In genomic region chr12:64105026-64105425, GRCh38 we compare ENCODE assay signal across 20 cellular contexts.
"Had no signal": no experiment of that assay in that cellular context is flagged by ENCODE, and none has a peak within 500 bp of the region (broad histone marks: within the 10 kb centered on the region; RNA-seq: fewer than 3 reads in every experiment).

No MANE protein-coding gene starts in this region.

- ATAC-seq: activated T-cell treated with anti-CD3 and anti-CD28 coated beads, Interleukin-2, amount 50 U/mL, for 4 hours; effector memory CD8-positive, alpha-beta T cell; lower lobe of right lung; naive thymus-derived CD4-positive, alpha-beta T cell; stimulated activated naive CD8-positive, alpha-beta T cell treated with anti-CD3 and anti-CD28 coated beads, Interleukin-15, Interleukin-2, amounts not matched to agents 100 U/mL and 50 U/mL, for 24 hours had no signal

- H3K9me3 ChIP-seq: adrenal gland, colonic mucosa, lower lobe of right lung, tibial artery had no signal

- H3K9me3 Mint-ChIP-seq: activated T-cell treated with anti-CD3 and anti-CD28 coated beads, Interleukin-2, amount 50 U/mL, for 4 hours; activated T-helper 2 cell treated with anti-CD3 and anti-CD28 coated beads, Interferon-gamma antibody, Interleukin-2, Interleukin-4, amounts not matched to agents 10 μg/mL and 5 μg/mL and 100 μg/mL, durations not matched to agents 14 hours and 24 hours and 36 hours; effector memory CD8-positive, alpha-beta T cell; neural progenitor cell had no signal

- H3K4me3 Mint-ChIP-seq: activated naive CD8-positive, alpha-beta T cell; activated T-cell treated with anti-CD3 and anti-CD28 coated beads, Interleukin-2, amount 50 U/mL, for 4 hours; effector memory CD8-positive, alpha-beta T cell; naive thymus-derived CD4-positive, alpha-beta T cell; neural progenitor cell had no signal

- H3K27ac ChIP-seq: colonic mucosa, dorsolateral prefrontal cortex, lower lobe of right lung, neural progenitor cell, tibial artery had no signal

- H3K36me3 ChIP-seq: adrenal gland, colonic mucosa, neural progenitor cell had no signal

- DNase-seq: activated CD4-positive, alpha-beta T cell treated with anti-CD3 and anti-CD28 coated beads, Interleukin-2, amount 50 U/mL, for 4 hours; activated CD8-positive, alpha-beta memory T cell treated with anti-CD3 and anti-CD28 coated beads for 24 hours; activated CD8-positive, alpha-beta memory T cell treated with anti-CD3 and anti-CD28 coated beads, Interleukin-2, amount 50 U/mL, for 4 hours; activated naive CD4-positive, alpha-beta T cell; activated T-cell treated with anti-CD3 and anti-CD28 coated beads, Interleukin-2, amount 50 U/mL, for 4 hours; colonic mucosa; dorsolateral prefrontal cortex; effector memory CD8-positive, alpha-beta T cell; kidney; lower lobe of right lung; naive thymus-derived CD4-positive, alpha-beta T cell; stimulated activated CD4-positive, alpha-beta T cell treated with anti-CD3 and anti-CD28 coated beads, Interleukin-12 subunit alpha, Interleukin-12 subunit beta, amount 100 ng/mL, for 4 hours; stimulated activated CD4-positive, alpha-beta T cell treated with anti-CD3 and anti-CD28 coated beads, Interleukin-4, amount 100 ng/mL, for 4 hours; stimulated activated naive CD8-positive, alpha-beta T cell treated with anti-CD3 and anti-CD28 coated beads, Interleukin-15, Interleukin-2, amounts not matched to agents 100 U/mL and 50 U/mL, for 24 hours; T-helper 9 cell; tibial artery had no signal

- H3K36me3 Mint-ChIP-seq: activated naive CD8-positive, alpha-beta T cell; naive thymus-derived CD4-positive, alpha-beta T cell had no signal

- H3K4me1 Mint-ChIP-seq: naive thymus-derived CD4-positive, alpha-beta T cell had no signal

- H3K4me3 ChIP-seq: adrenal gland, colonic mucosa, dorsolateral prefrontal cortex, lower lobe of right lung, neural progenitor cell, tibial artery had no signal

- H3K27ac Mint-ChIP-seq: activated naive CD8-positive, alpha-beta T cell; activated T-helper 2 cell treated with anti-CD3 and anti-CD28 coated beads, Interferon-gamma antibody, Interleukin-2, Interleukin-4, amounts not matched to agents 10 μg/mL and 5 μg/mL and 100 μg/mL, durations not matched to agents 14 hours and 24 hours and 36 hours; effector memory CD8-positive, alpha-beta T cell; naive thymus-derived CD4-positive, alpha-beta T cell; neural progenitor cell had no signal

- H3K4me1 ChIP-seq: colonic mucosa, lower lobe of right lung, neural progenitor cell had no signal

- H3K27me3 ChIP-seq: adrenal gland, colonic mucosa, dorsolateral prefrontal cortex, neural progenitor cell, tibial artery had no signal
